2 cellular contexts compared by ENCODE assay signal in the genomic region with DNA sequence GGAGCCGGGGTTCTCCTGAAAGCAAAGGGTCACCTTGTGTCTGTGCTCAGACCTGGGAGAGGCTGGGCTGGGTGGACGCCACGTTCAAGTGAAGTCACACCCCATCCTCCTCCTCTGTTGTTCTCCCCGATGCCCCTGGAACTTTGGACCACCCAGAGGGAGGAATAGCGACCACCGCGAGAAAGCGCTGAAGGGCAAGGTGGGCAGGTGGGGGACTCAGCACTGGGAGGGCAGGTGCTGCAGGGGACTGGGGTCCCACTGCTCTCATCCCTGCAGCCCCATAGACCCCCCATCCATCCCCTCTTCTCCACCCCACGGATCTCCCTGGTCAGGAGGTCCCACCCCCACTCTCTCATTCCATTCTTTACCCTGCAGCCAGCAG.
TF ChIP-seq lines count a peak whose summit lies in the region.

No MANE protein-coding gene starts in this region.

TF ChIP-seq in SK-N-SH, 30 proteins besides CTCF, POLR2A, EP300 and RAD21 (continued from another document):
- TF ChIP-seq SIN3A (IDR thresholded peaks at IDR 0.05; ENCODE audit: borderline replicate concordance, low read depth, low read length) (no peak), RFX5 (IDR thresholded peaks at IDR 0.05; ENCODE audit: low read length) (no peak), FOXJ3 (CRISPR knock-in tag; IDR thresholded peaks at IDR 0.05) (no peak), FOSL2 (IDR thresholded peaks at IDR 0.05; ENCODE audit: borderline replicate concordance, low read depth) (no peak), MEF2A (IDR thresholded peaks at IDR 0.05; ENCODE audit: borderline replicate concordance, low read depth) (no peak), FOXM1 (IDR thresholded peaks at IDR 0.05; ENCODE audit: low read depth) (no peak), SMC3 (IDR thresholded peaks at IDR 0.05; ENCODE audit: low read depth, low read length) (no peak), USF1 (IDR thresholded peaks at IDR 0.05; ENCODE audit: borderline replicate concordance, low read depth) (no peak)
- TF ChIP-seq, protein P1, sequence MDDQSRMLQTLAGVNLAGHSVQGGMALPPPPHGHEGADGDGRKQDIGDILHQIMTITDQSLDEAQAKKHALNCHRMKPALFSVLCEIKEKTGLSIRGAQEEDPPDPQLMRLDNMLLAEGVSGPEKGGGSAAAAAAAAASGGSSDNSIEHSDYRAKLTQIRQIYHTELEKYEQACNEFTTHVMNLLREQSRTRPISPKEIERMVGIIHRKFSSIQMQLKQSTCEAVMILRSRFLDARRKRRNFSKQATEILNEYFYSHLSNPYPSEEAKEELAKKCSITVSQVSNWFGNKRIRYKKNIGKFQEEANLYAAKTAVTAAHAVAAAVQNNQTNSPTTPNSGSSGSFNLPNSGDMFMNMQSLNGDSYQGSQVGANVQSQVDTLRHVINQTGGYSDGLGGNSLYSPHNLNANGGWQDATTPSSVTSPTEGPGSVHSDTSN (IDR thresholded peaks at IDR 0.05): no peak
- TF ChIP-seq, protein P2, sequence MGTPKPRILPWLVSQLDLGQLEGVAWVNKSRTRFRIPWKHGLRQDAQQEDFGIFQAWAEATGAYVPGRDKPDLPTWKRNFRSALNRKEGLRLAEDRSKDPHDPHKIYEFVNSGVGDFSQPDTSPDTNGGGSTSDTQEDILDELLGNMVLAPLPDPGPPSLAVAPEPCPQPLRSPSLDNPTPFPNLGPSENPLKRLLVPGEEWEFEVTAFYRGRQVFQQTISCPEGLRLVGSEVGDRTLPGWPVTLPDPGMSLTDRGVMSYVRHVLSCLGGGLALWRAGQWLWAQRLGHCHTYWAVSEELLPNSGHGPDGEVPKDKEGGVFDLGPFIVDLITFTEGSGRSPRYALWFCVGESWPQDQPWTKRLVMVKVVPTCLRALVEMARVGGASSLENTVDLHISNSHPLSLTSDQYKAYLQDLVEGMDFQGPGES (IDR thresholded peaks at IDR 0.05; ENCODE audit: low read depth, low read length): no peak

TF ChIP-seq in SK-N-SH treated with all-trans-retinoic acid at 6 μM for 48 hours, 23 proteins besides CTCF, POLR2A, EP300 and RAD21 (continued from another document):
- no peak for TF ChIP-seq POU6F1 (CRISPR knock-in tag; IDR thresholded peaks at IDR 0.05; ENCODE audit: borderline replicate concordance, low read depth)
